ENCODE assay signal across 8 cellular contexts in genomic region chr19:2478324-2478755, GRCh38. TPM values are rescaled to one million over a fixed set of nuclear protein-coding genes. Genes with fewer than 3 reads are reported as not detected.
A peak's percentile ranks its signal among the peaks of the same experiment; 100 is the strongest.
DNase-seq lines count a peak whose midpoint lies in the region; ATAC-seq, FAIRE-seq and TF ChIP-seq lines count a peak whose summit lies in the region.

No MANE protein-coding gene starts in this region.

- peaks cover 2% of the 10 kb centered on the region for H3K9me3 ChIP-seq in A673 (ENCODE audit: low read depth, low read length, poor library complexity, severe bottlenecking)
- peaks cover 4% of the 10 kb centered on the region for H3K9me3 ChIP-seq in H9 (ENCODE audit: control insufficient read depth, low read depth, low read length)
- no peaks in the 10 kb centered on the region for H3K9me3 ChIP-seq in K562 (replicated peaks; ENCODE audit: control insufficient read depth, insufficient read depth, low read depth, low read length)
- H3K9me3 ChIP-seq in iPS-15b (ENCODE audit: control insufficient read depth, insufficient read depth, low read length), result no peaks in the 10 kb centered on the region

- H2BK20ac ChIP-seq in H9 (ENCODE audit: low read depth, low read length, poor library complexity, severe bottlenecking), result no peak overlapping the region

- POLR2A ChIA-PET in A673 (lab: Charles Lee; ENCODE audit: low non-redundant PET), result interaction anchor here (0.5 to 0.6 kb wide), 3 partner anchors 60 to 1682 kb away, joined by 3 to 6 read pairs (median 4); no protein-coding TSS in a partner anchor
- POLR2A ChIA-PET in K562 (lab: Yijun Ruan, JAX), result interaction anchor here (0.7 to 3.5 kb wide), 3 partner anchors 45 to 100 kb away, joined by 3 to 26 read pairs (median 3); no protein-coding TSS in a partner anchor

- H4K5ac ChIP-seq in H9 (ENCODE audit: insufficient read length, low read depth, low read length), result no peak overlapping the region

- no peak overlapping the region for H3K4ac ChIP-seq in H9 (ENCODE audit: low read depth, low read length)

- H3K27me3 ChIP-seq in A673 (replicated peaks; ENCODE audit: insufficient read depth, low read depth, low read length, poor library complexity), result no peaks in the 10 kb centered on the region
- peaks cover 7% of the 10 kb centered on the region; the same call in 1 of the 2 replicates for H3K27me3 ChIP-seq in H9 (ENCODE audit: insufficient read depth, low read length)
- peaks cover 6 to 16% of the 10 kb centered on the region in 2 experiments; a peak in 3 of 5 replicates for H3K27me3 ChIP-seq in K562 (ENCODE audit: control insufficient read depth in 2 of 2, insufficient read depth in 2 of 2, low read length in 2 of 2)
- peaks cover 16% of the 10 kb centered on the region for H3K27me3 ChIP-seq in iPS-15b (ENCODE audit: control insufficient read depth, insufficient read depth, low read length)

- peaks cover 3 to 5% of the 10 kb centered on the region in 2 experiments; a peak in 3 of 5 replicates for H3K9me3 Mint-ChIP-seq in H9

- no peak overlapping the region for H2BK12ac ChIP-seq in H9 (ENCODE audit: insufficient read length, low read depth, low read length)

- WGBS in H9 (ENCODE audit: extremely low coverage, insufficient read length, low lambda C conversion rate), result no CpG with 5 or more reads among the region's 18 CpGs
- WGBS in K562 (ENCODE audit: insufficient coverage, low coverage, missing lambda C conversion rate), result 67% methylated on average over 15 of the region's 18 CpGs

- H4K91ac ChIP-seq in H9 (ENCODE audit: insufficient read length, low read depth, low read length), result no peak overlapping the region

- peak overlapping the region; percentile 88 to 94 for H3K4me3 Mint-ChIP-seq in H9

- H3K79me2 ChIP-seq in H9 (ENCODE audit: insufficient read depth, low read length) (peaks cover 2% of the 10 kb centered on the region; the same call in 1 of the 2 replicates), K562 (ENCODE audit: control insufficient read depth, insufficient read depth, low read length) (no peaks in the 10 kb centered on the region)

- peak; percentile 91 for DNase-seq in A673 (ENCODE audit: low spot score)
- no peak for DNase-seq in H9
- DNase-seq in SIG-M5 treated with dmso at 0.1 percent for 504 hours (lab: John Stamatoyannopoulos, UW; ENCODE audit: unreplicated experiment), result peak; percentile 92
- DNase-seq in K562 (ENCODE audit: extremely low read depth in 1 of 4, low spot score in 3 of 4), result no peak
- DNase-seq in skeletal muscle cell (ENCODE audit: low read depth), result no peak

- BruUV-seq in A673 (replicated peaks; lab: Mats Ljungman, UMichigan) (no TSS peak), K562 (replicated peaks; lab: Mats Ljungman, UMichigan) (no TSS peak)

- no peak overlapping the region for H2AK5ac ChIP-seq in H9 (ENCODE audit: insufficient read length, low read length)

- intact Hi-C loops in A673 (cut with micrococcal nuclease; ENCODE audit: unreplicated experiment), result loop anchor here (1.0 to 5.0 kb wide), 2 partner anchors 64 to 133 kb away; no protein-coding TSS in a partner anchor
- intact Hi-C loops in K562 (cut with micrococcal nuclease), result no loop called here

- H3K23me2 ChIP-seq in H9 (ENCODE audit: insufficient read length, low read depth, low read length, poor library complexity, severe bottlenecking), result peaks cover 28% of the 10 kb centered on the region

- no peak overlapping the region for H2BK120ac ChIP-seq in H9 (ENCODE audit: low read depth, low read length, poor library complexity, severe bottlenecking)

- H2AFZ ChIP-seq in H9 (ENCODE audit: low read length) (no peak overlapping the region), K562 (ENCODE audit: low read depth, low read length) (no peak overlapping the region)

- no peak overlapping the region for H3K23ac ChIP-seq in H9 (ENCODE audit: insufficient read length, low read depth, low read length)

- ATAC-seq in K562, result no peak
- no peak for ATAC-seq in HG03175 (IDR thresholded peaks at IDR 0.05; ENCODE audit: unreplicated experiment)
- no peak for ATAC-seq in GM18907 (IDR thresholded peaks at IDR 0.05; ENCODE audit: unreplicated experiment)

- H3K36me3 ChIP-seq in A673 (ENCODE audit: insufficient read depth, low read length, poor library complexity, severe bottlenecking) (no peaks in the 10 kb centered on the region), K562 (ENCODE audit: control insufficient read depth, insufficient read depth, low read length) (no peaks in the 10 kb centered on the region), iPS-15b (ENCODE audit: control insufficient read depth, insufficient read depth, low read length) (no peaks in the 10 kb centered on the region)

- peaks cover 17 to 26% of the 10 kb centered on the region in 2 experiments for H3K4me1 Mint-ChIP-seq in H9

- no peak overlapping the region for H3K14ac ChIP-seq in H9 (ENCODE audit: insufficient read depth, low read length)

- H4K8ac ChIP-seq in H9 (replicated peaks; ENCODE audit: insufficient read length, low read depth, low read length), result no peak overlapping the region

- CTCF ChIA-PET in A673 (lab: Charles Lee), result interaction anchor here (0.6 to 3.6 kb wide), 5 partner anchors 76 to 136 kb away, joined by 3 to 23 read pairs (median 4); no protein-coding TSS in a partner anchor
- CTCF ChIA-PET in K562 (lab: Yijun Ruan, JAX; ENCODE audit: low intra/inter-chr PET ratio), result no interaction called here

- peak overlapping the region; percentile 65 for H3K4me2 ChIP-seq in H9 (ENCODE audit: insufficient read depth, insufficient read length, low read length)
- H3K4me2 ChIP-seq in K562 (ENCODE audit: insufficient read depth, low read length), result no peak overlapping the region

- H3K4me3 ChIP-seq in A673 (ENCODE audit: low read depth, low read length, poor library complexity, severe bottlenecking), result peak overlapping the region; percentile 81
- no peak overlapping the region for H3K4me3 ChIP-seq in K562
- peak overlapping the region; percentile 84 for H3K4me3 ChIP-seq in iPS-15b (ENCODE audit: low read depth, low read length)
- H3K4me3 ChIP-seq in skeletal muscle cell (ENCODE audit: low read depth, low read length), result peak overlapping the region; percentile 97

- TF ChIP-seq POLR2A in K562 (conservative IDR thresholded peaks at IDR 0.05), result no peak

- no peak overlapping the region for H3K18ac ChIP-seq in H9 (ENCODE audit: insufficient read length, low read depth, low read length)

- no peak for TF ChIP-seq EP300 in K562 (IDR thresholded peaks at IDR 0.05; ENCODE audit: low read length)

- no peaks in the 10 kb centered on the region for H3K79me1 ChIP-seq in H9 (ENCODE audit: insufficient read depth, low read depth, low read length, poor library complexity, severe bottlenecking)

- H3K4me1 ChIP-seq in A673 (ENCODE audit: insufficient read depth, low read length, poor library complexity, severe bottlenecking), result peaks cover 33% of the 10 kb centered on the region
- H3K4me1 ChIP-seq in H9 (ENCODE audit: insufficient read depth, low read length), result peaks cover 4% of the 10 kb centered on the region; the same call in 1 of the 2 replicates
- peaks cover 2 to 46% of the 10 kb centered on the region in 2 experiments; a peak in 4 of 5 replicates for H3K4me1 ChIP-seq in K562 (replicated peaks in 1 of 2; ENCODE audit: control insufficient read depth in 2 of 2, insufficient read depth in 2 of 2, low read length in 2 of 2)
- peaks cover 4% of the 10 kb centered on the region for H3K4me1 ChIP-seq in iPS-15b (ENCODE audit: control insufficient read depth, insufficient read depth, low read length)

- H4K20me1 ChIP-seq in H9 (ENCODE audit: control insufficient read depth, insufficient read depth, insufficient read length), result peaks cover 3% of the 10 kb centered on the region
- H4K20me1 ChIP-seq in K562 (replicated peaks; ENCODE audit: control insufficient read depth, insufficient read depth, low read length), result 0 out of 2 replicates have a peak, but pooled peaks cover 5% of the 10 kb centered on the region

- TF ChIP-seq RAD21 in K562 (CRISPR knock-in tag; conservative IDR thresholded peaks at IDR 0.05 in 1 of 2, IDR thresholded peaks at IDR 0.05 in 1 of 2), result no peak

- peak overlapping the region in 2 of 3 experiments; percentile 9 to 10; a peak in 1 of 7 replicates for H3K27ac Mint-ChIP-seq in H9

- H3K27me3 Mint-ChIP-seq in H9 (ENCODE audit: low read depth), result peaks cover 51% of the 10 kb centered on the region

- H3K36me3 Mint-ChIP-seq in H9 (ENCODE audit: insufficient read depth in 1 of 3, low read depth in 3 of 3), result peaks cover 0 to 3% (median 1%) of the 10 kb centered on the region in 3 experiments; a peak in 1 of 7 replicates

- no peak overlapping the region for H3T11ph ChIP-seq in H9 (ENCODE audit: low read length)

- no peak overlapping the region for H3K9ac ChIP-seq in H9 (ENCODE audit: extremely low read depth, insufficient read length, low read length)
- no peak overlapping the region for H3K9ac ChIP-seq in K562 (ENCODE audit: insufficient read depth in 1 of 2, low read depth in 2 of 2, low read length in 2 of 2)
- no peak overlapping the region for H3K9ac ChIP-seq in iPS-15b (ENCODE audit: low read depth, low read length)

- no peak overlapping the region for H3K56ac ChIP-seq in H9 (ENCODE audit: insufficient read length, low read depth, low read length)

- H2BK5ac ChIP-seq in H9 (ENCODE audit: insufficient read length, low read length), result no peak overlapping the region

- no peak for FAIRE-seq in K562 (lab: Jason Lieb, UNC)

- in situ Hi-C loops in K562 (cut with MboI), result no loop called here

- TF ChIP-seq CTCF in A673 (conservative IDR thresholded peaks at IDR 0.05; ENCODE audit: low read depth, low read length) (peak; percentile 47), H9 (conservative IDR thresholded peaks at IDR 0.05) (peak; percentile 42), K562 (IDR thresholded peaks at IDR 0.05 in 2 of 3, conservative IDR thresholded peaks at IDR 0.05 in 1 of 3; ENCODE audit: insufficient read depth in 2 of 3, low read depth in 1 of 3, low read length in 3 of 3) (no peak)

- H3K9me1 ChIP-seq in K562 (ENCODE audit: control insufficient read depth, insufficient read depth, low read length), result no peaks in the 10 kb centered on the region

- H2BK15ac ChIP-seq in H9 (ENCODE audit: low read depth, low read length), result no peak overlapping the region

- H3K27ac ChIP-seq in A673 (ENCODE audit: low read depth, low read length, poor library complexity, severe bottlenecking) (peak overlapping the region; percentile 40), H9 (ENCODE audit: insufficient read length, low read depth, low read length) (no peak overlapping the region), K562 (ENCODE audit: extremely low read depth, low read depth, low read length) (no peak overlapping the region)

RNA-seq across cellular contexts. Expression of gene GADD45B, which starts 2.4 kb away (rescaled TPM):
- 12.3 and 16.4 TPM in 2 replicates for total RNA-seq in A673 (2021)
- total RNA-seq in H9 (2021), result 13.5 and 16.2 TPM in 2 replicates
- 7.1 and 17.3 TPM in 2 replicates for total RNA-seq in K562 (2011; cell fraction: chromatin; rRNA removed; ENCODE audit: low replicate concordance)
- 18.6 and 27.0 TPM in 2 replicates for total RNA-seq in K562 (2011; cell fraction: nucleolus; rRNA removed)
- 12.8 and 19.0 TPM in 2 replicates for total RNA-seq in K562 (2011; cell fraction: nucleoplasm; rRNA removed)
- total RNA-seq in K562 (2014; rRNA removed), result 3.9 and 4.1 TPM in 2 replicates
- total RNA-seq in K562 (2014; rRNA removed; fragmentation: Illumina TruSeq; extraction: Trizol), result 1.7 and 2.1 TPM in 2 replicates
- 1.9 and 2.0 TPM in 2 replicates for total RNA-seq in K562 (2015; rRNA removed; fragmentation: Illumina TruSeq; extraction: Trizol)
- 2.9 and 3.1 TPM in 2 replicates for total RNA-seq in K562 (2021)
- polyA plus RNA-seq in K562 (2011; rRNA removed), result 2.7 and 4.7 TPM in 2 replicates
- 5.2 and 6.5 TPM in 2 replicates for polyA plus RNA-seq in K562 (2011; cell fraction: cytosol; rRNA removed)
- polyA plus RNA-seq in K562 (2011; cell fraction: nucleus; rRNA removed), result 8.7 and 19.6 TPM in 2 replicates
- 2.9 and 8.2 TPM in 2 replicates for polyA plus RNA-seq in K562 (2012)
- 0.79 and 1.0 TPM in 2 replicates for polyA plus RNA-seq in K562 (2014; fragmentation: Illumina TruSeq; extraction: Trizol)
- under 1 TPM; 0.06 to 0.18 TPM for polyA plus RNA-seq in K562 (2014; fragmentation: Nextera tagmentation; extraction: Ambion mirVana)
- 2.5 and 2.7 TPM in 2 replicates for polyA plus RNA-seq in K562 (2014; rRNA removed)
- polyA minus RNA-seq in K562 (2011; rRNA and poly(A)+ RNA removed), result 3.5 and 5.2 TPM in 2 replicates
- polyA minus RNA-seq in K562 (2011; cell fraction: cytosol; rRNA and poly(A)+ RNA removed), result 4.3 and 18.2 TPM in 2 replicates
- 17.8 and 31.2 TPM in 2 replicates for polyA minus RNA-seq in K562 (2011; cell fraction: nucleus; rRNA and poly(A)+ RNA removed)

RNA-seq across cellular contexts. Expression of gene LMNB2, which starts 21.6 kb away (rescaled TPM):
- total RNA-seq in A673 (2021), result 241 and 243 TPM in 2 replicates
- 173 and 174 TPM in 2 replicates for total RNA-seq in H9 (2021)
- 40.1 and 85.1 TPM in 2 replicates for total RNA-seq in K562 (2011; cell fraction: chromatin; rRNA removed; ENCODE audit: low replicate concordance)
- total RNA-seq in K562 (2011; cell fraction: nucleolus; rRNA removed), result 40.9 and 42.2 TPM in 2 replicates
- 35.7 and 48.3 TPM in 2 replicates for total RNA-seq in K562 (2011; cell fraction: nucleoplasm; rRNA removed)
- 133 and 141 TPM in 2 replicates for total RNA-seq in K562 (2014; rRNA removed)
- total RNA-seq in K562 (2014; rRNA removed; fragmentation: Illumina TruSeq; extraction: Trizol), result 46.8 and 52.9 TPM in 2 replicates
- 105 and 106 TPM in 2 replicates for total RNA-seq in K562 (2015; rRNA removed; fragmentation: Illumina TruSeq; extraction: Trizol)
- 98.3 and 123 TPM in 2 replicates for total RNA-seq in K562 (2021)
- 90.3 and 94.7 TPM in 2 replicates for polyA plus RNA-seq in K562 (2011; rRNA removed)
- polyA plus RNA-seq in K562 (2011; cell fraction: cytosol; rRNA removed), result 191 and 212 TPM in 2 replicates
- polyA plus RNA-seq in K562 (2011; cell fraction: nucleus; rRNA removed), result 59.1 and 76.5 TPM in 2 replicates
- 58.8 and 94.2 TPM in 2 replicates for polyA plus RNA-seq in K562 (2012)
- polyA plus RNA-seq in K562 (2014; fragmentation: Illumina TruSeq; extraction: Trizol), result 117 and 161 TPM in 2 replicates
- polyA plus RNA-seq in K562 (2014; fragmentation: Nextera tagmentation; extraction: Ambion mirVana), result under 1 TPM; 0.48 to 0.71 TPM
- polyA plus RNA-seq in K562 (2014; rRNA removed), result 94.5 and 105 TPM in 2 replicates
- 57.4 and 85.2 TPM in 2 replicates for polyA minus RNA-seq in K562 (2011; rRNA and poly(A)+ RNA removed)
- 48.5 and 69.4 TPM in 2 replicates for polyA minus RNA-seq in K562 (2011; cell fraction: cytosol; rRNA and poly(A)+ RNA removed)
- polyA minus RNA-seq in K562 (2011; cell fraction: nucleus; rRNA and poly(A)+ RNA removed), result 10.8 and 13.6 TPM in 2 replicates

RNA-seq across cellular contexts. Expression of gene TIMM13, which starts 51.0 kb away (rescaled TPM):
- total RNA-seq in A673 (2021) (206 and 213 TPM in 2 replicates), H9 (2021) (214 and 219 TPM in 2 replicates), K562 (2014; rRNA removed) (112 and 140 TPM in 2 replicates), K562 (2014; rRNA removed; fragmentation: Illumina TruSeq; extraction: Trizol) (13.8 and 18.7 TPM in 2 replicates), K562 (2015; rRNA removed; fragmentation: Illumina TruSeq; extraction: Trizol) (81.1 and 90.4 TPM in 2 replicates), K562 (2021) (215 and 235 TPM in 2 replicates)
- total RNA-seq in K562 (2011; cell fraction: chromatin; rRNA removed; ENCODE audit: low replicate concordance), result 33.4 and 83.5 TPM in 2 replicates
- 50.0 and 67.9 TPM in 2 replicates for total RNA-seq in K562 (2011; cell fraction: nucleolus; rRNA removed)
- total RNA-seq in K562 (2011; cell fraction: nucleoplasm; rRNA removed), result 30.1 and 33.7 TPM in 2 replicates
- polyA plus RNA-seq in K562 (2011; rRNA removed) (35.0 and 50.3 TPM in 2 replicates), K562 (2014; fragmentation: Illumina TruSeq; extraction: Trizol) (20.3 and 68.0 TPM in 2 replicates), K562 (2014; fragmentation: Nextera tagmentation; extraction: Ambion mirVana) (10 to 100 TPM; 17.6 to 71.8 TPM), K562 (2014; rRNA removed) (105 and 132 TPM in 2 replicates)
- 77.5 and 236 TPM in 2 replicates for polyA plus RNA-seq in K562 (2011; cell fraction: cytosol; rRNA removed)
- polyA plus RNA-seq in K562 (2011; cell fraction: nucleus; rRNA removed), result 41.8 and 63.1 TPM in 2 replicates
- polyA plus RNA-seq in K562 (2012), result 83.8 and 112 TPM in 2 replicates
- polyA minus RNA-seq in K562 (2011; rRNA and poly(A)+ RNA removed), result 4.1 and 9.6 TPM in 2 replicates
- 27.2 and 34.0 TPM in 2 replicates for polyA minus RNA-seq in K562 (2011; cell fraction: cytosol; rRNA and poly(A)+ RNA removed)
- 18.0 and 20.1 TPM in 2 replicates for polyA minus RNA-seq in K562 (2011; cell fraction: nucleus; rRNA and poly(A)+ RNA removed)

Comparison
In these comparisons a context has a peak if more than half of its experiments do, and no peak if none do; other contexts are left out.
1. DNase-seq: peak in A673 (single experiment) and SIG-M5 treated with dmso at 0.1 percent for 504 hours (single experiment); none in H9 (single experiment), K562 (0 of 4) and skeletal muscle cell (single experiment).
2. CTCF ChIP-seq: peak in A673 (single experiment) and H9 (single experiment); none in K562 (0 of 3).